ENCODE assay signal across 8 cellular contexts in genomic region chrX:48508400-48509244, GRCh38. TPM values are rescaled to one million over a fixed set of nuclear protein-coding genes. Genes with fewer than 3 reads are reported as not detected.
DNase-seq lines count a peak whose midpoint lies in the region; ATAC-seq and TF ChIP-seq lines count a peak whose summit lies in the region.

Gene PORCN, plus strand, starts transcription at chrX:48508992. Its CDS starts 829 bp downstream, at chrX:48509821.

- H3K27me3 Mint-ChIP-seq in CD8-positive, alpha-beta memory T cell, result peaks cover 0 to under 1% of the 10 kb centered on the region in 2 donors

- H3K27ac Mint-ChIP-seq in CD8-positive, alpha-beta memory T cell, result peak within 1 kb of the TSS; percentile 82 to 94 (median 92)

- TF ChIP-seq CTCF in omental fat pad (IDR thresholded peaks at IDR 0.05) (no peak), testis (IDR thresholded peaks at IDR 0.05) (no peak)

- in situ Hi-C loops in SK-MEL-5 (cut with HindIII; ENCODE audit: low pct_unique_long_range_greater_than_20kb, low sequenced_read_pairs), result no loop called here

- no peak for TF ChIP-seq POLR2A in testis (IDR thresholded peaks at IDR 0.05)

- DNase-seq in CD8-positive, alpha-beta memory T cell, result peak; percentile 67 to 86 (median 75)
- DNase-seq in HuH-7.5 (ENCODE audit: low spot score), result peak; percentile 84
- peak; percentile 54 for DNase-seq in SK-MEL-5 (ENCODE audit: low read depth, low spot score)
- peak; percentile 65 for DNase-seq in activated gamma-delta T cell treated with anti-CD3 and anti-CD28 coated beads, Interleukin-2, amount 50 U/mL, for 16 hours (ENCODE audit: low read depth)
- peak; percentile 77 for DNase-seq in germinal center (ENCODE audit: low spot score)
- no peak for DNase-seq in omental fat pad (ENCODE audit: low spot score)
- DNase-seq in testis, result peak; percentile 86

- peaks cover 16 to 44% (median 26%) of the 10 kb centered on the region in 3 donors for H3K4me1 Mint-ChIP-seq in CD8-positive, alpha-beta memory T cell

- H3K4me3 ChIP-seq in CD8-positive, alpha-beta memory T cell (ENCODE audit: low read length), result peak within 1 kb of the TSS; percentile 52
- H3K4me3 ChIP-seq in testis, result peak within 1 kb of the TSS; percentile 64 to 76

- peak within 1 kb of the TSS; percentile 48 for H3K27ac ChIP-seq in CD8-positive, alpha-beta memory T cell (ENCODE audit: low read depth, low read length)
- peak within 1 kb of the TSS; percentile 59 for H3K27ac ChIP-seq in testis

- intact Hi-C loops in testis (cut with DNase I; ENCODE audit: low total_unique reads), result no loop called here

- H3K9me3 ChIP-seq in CD8-positive, alpha-beta memory T cell (ENCODE audit: low read length), result no peaks in the 10 kb centered on the region
- no peaks in the 10 kb centered on the region for H3K9me3 ChIP-seq in testis

- POLR2A ChIA-PET in CD8-positive, alpha-beta memory T cell (lab: Charles Lee), result interaction anchor here (0.8 to 1.3 kb wide), 3 partner anchors 13 to 31 kb away, joined by 3 to 4 read pairs (median 4); partner anchors contain the start of genes EBP and TBC1D25

- ATAC-seq in GM21360 (IDR thresholded peaks at IDR 0.05; ENCODE audit: unreplicated experiment), result peak; percentile 72
- peak; percentile 92 for ATAC-seq in omental fat pad (ENCODE audit: low FRiP score)

- H3K36me3 Mint-ChIP-seq in CD8-positive, alpha-beta memory T cell, result peaks cover 0 to 26% (median 2%) of the 10 kb centered on the region in 3 donors

- no peaks in the 10 kb centered on the region for H3K9me3 Mint-ChIP-seq in CD8-positive, alpha-beta memory T cell

- H3K4me3 Mint-ChIP-seq in CD8-positive, alpha-beta memory T cell, result peak within 1 kb of the TSS; percentile 87 to 94 (median 89)

- no peaks in the 10 kb centered on the region for H3K36me3 ChIP-seq in CD8-positive, alpha-beta memory T cell (ENCODE audit: insufficient read depth, low read length)
- H3K36me3 ChIP-seq in testis (ENCODE audit: low read depth, missing control alignments), result no peaks in the 10 kb centered on the region

- whole genome bisulfite sequencing in testis, 2 donors, result 0% methylated on average over 4 to 32 of the region's 65 CpGs

- peaks cover 10% of the 10 kb centered on the region for H3K4me1 ChIP-seq in CD8-positive, alpha-beta memory T cell (ENCODE audit: insufficient read depth, low read length)
- no peaks in the 10 kb centered on the region for H3K4me1 ChIP-seq in testis

- H3K27me3 ChIP-seq in CD8-positive, alpha-beta memory T cell (ENCODE audit: insufficient read depth, low read length, poor library complexity, severe bottlenecking), result no peaks in the 10 kb centered on the region
- no peaks in the 10 kb centered on the region for H3K27me3 ChIP-seq in testis

- CTCF ChIA-PET in CD8-positive, alpha-beta memory T cell (lab: Charles Lee), result interaction anchor here (3.4 kb wide), 1 partner anchor 31 kb away, joined by 11 read pairs; the partner anchor contains the start of gene TBC1D25

RNA-seq across cellular contexts. Expression of gene PORCN, which starts in this region (rescaled TPM):
- total RNA-seq in CD8-positive, alpha-beta memory T cell, result 10 to 100 TPM; 12.8 to 13.5 TPM
- polyA plus RNA-seq in CD8-positive, alpha-beta memory T cell, result 17.8 TPM
- total RNA-seq in SK-MEL-5 (2014; rRNA removed; shearing (Covaris generic)), result 13.7 and 16.1 TPM in 2 replicates
- polyA plus RNA-seq in SK-MEL-5 (2015; cell fraction: cytosol; rRNA removed), result 23.6 and 26.0 TPM in 2 replicates
- 21.1 and 26.1 TPM in 2 replicates for polyA plus RNA-seq in SK-MEL-5 (2015; cell fraction: nucleus; rRNA removed)
- 10 to 100 TPM in 3 of 4 donors, 1 to 10 TPM in 1; 8.4 to 16.9 (median 14.1) TPM for total RNA-seq in omental fat pad
- total RNA-seq in testis, result 100 to 1,000 TPM in 1 of 2 donors, 10 to 100 TPM in 1; 58.7 to 110 TPM
- 25.0 TPM for polyA plus RNA-seq in testis (ENCODE audit: insufficient read depth, low read depth, low replicate concordance)
